Comparison of ENCODE assay signal across 8 cellular contexts in genomic region chr11:123741159-123741951, GRCh38. TPM values are rescaled to one million over a fixed set of nuclear protein-coding genes. Genes with fewer than 3 reads are reported as not detected.
DNase-seq lines count a peak whose midpoint lies in the region; ATAC-seq and TF ChIP-seq lines count a peak whose summit lies in the region.

ZNF202 (minus strand) TSS chr11:123741660; CDS start chr11:123730888, 10,772 bp downstream.

- no peaks in the 10 kb centered on the region for H3K27me3 ChIP-seq in testis

- peaks cover 51% of the 10 kb centered on the region for H3K4me1 Mint-ChIP-seq in activated naive CD4-positive, alpha-beta T cell treated with anti-CD3 and anti-CD28 coated beads, Interleukin-2, amount 50 U/mL, for 24 hours

- peak; percentile 19 for TF ChIP-seq CTCF in GM12864 (IDR thresholded peaks at IDR 0.05; ENCODE audit: low read depth, low read length, missing control alignments)
- TF ChIP-seq CTCF in omental fat pad (IDR thresholded peaks at IDR 0.05): no peak
- TF ChIP-seq CTCF in testis (IDR thresholded peaks at IDR 0.05): peak in 1 of 3 experiments; percentile 13

- 0% methylated on average over 9 to 65 of the region's 65 CpGs for WGBS in testis, 2 donors

- H3K4me3 ChIP-seq in GM12864 (ENCODE audit: low read depth, low read length) (peak within 1 kb of the TSS; percentile 82), testis (peak within 1 kb of the TSS; percentile 86 to 96)

- TF ChIP-seq POLR2A in testis (IDR thresholded peaks at IDR 0.05): peak; percentile 24

- intact Hi-C loops in testis (cut with DNase I; ENCODE audit: low total_unique reads): no loop called here

- no peaks in the 10 kb centered on the region for H3K9me3 ChIP-seq in testis

- H3K27me3 Mint-ChIP-seq in activated naive CD4-positive, alpha-beta T cell treated with anti-CD3 and anti-CD28 coated beads, Interleukin-2, amount 50 U/mL, for 24 hours: no peaks in the 10 kb centered on the region

- H3K27ac Mint-ChIP-seq in activated naive CD4-positive, alpha-beta T cell treated with anti-CD3 and anti-CD28 coated beads, Interleukin-2, amount 50 U/mL, for 24 hours: peak within 1 kb of the TSS; percentile 97

- H3K4me1 ChIP-seq in testis: peaks cover 17% of the 10 kb centered on the region

- DNase-seq in GM12864 (ENCODE audit: low read depth) (peak; percentile 69), NCI-H1092 treated with DMSO at 0.1 percent for 48 hours (lab: John Stamatoyannopoulos, UW) (peak; percentile 95), glomerular endothelial cell (ENCODE audit: extremely low read depth, low read depth, low spot score) (peak; percentile 42), omental fat pad (ENCODE audit: low spot score) (peak; percentile 77), testis (peak; percentile 96)

- ATAC-seq in HG02623 (IDR thresholded peaks at IDR 0.05; ENCODE audit: unreplicated experiment) (peak; percentile 98), SK-N-SH treated with all-trans-retinoic acid at 6 μM for 48 hours (peak; percentile 99), omental fat pad (ENCODE audit: low FRiP score) (peak; percentile 97)

- no peaks in the 10 kb centered on the region for H3K36me3 ChIP-seq in testis (ENCODE audit: low read depth, missing control alignments)

- H3K4me3 Mint-ChIP-seq in activated naive CD4-positive, alpha-beta T cell treated with anti-CD3 and anti-CD28 coated beads, Interleukin-2, amount 50 U/mL, for 24 hours: peak within 1 kb of the TSS; percentile 99

- peak within 1 kb of the TSS; percentile 85 to 89 for H3K27ac ChIP-seq in testis

- peaks cover 9% of the 10 kb centered on the region for H3K36me3 Mint-ChIP-seq in activated naive CD4-positive, alpha-beta T cell treated with anti-CD3 and anti-CD28 coated beads, Interleukin-2, amount 50 U/mL, for 24 hours

- no peaks in the 10 kb centered on the region for H3K9me3 Mint-ChIP-seq in activated naive CD4-positive, alpha-beta T cell treated with anti-CD3 and anti-CD28 coated beads, Interleukin-2, amount 50 U/mL, for 24 hours

TF ChIP-seq in SK-N-SH treated with all-trans-retinoic acid at 6 μM for 48 hours, 23 proteins besides CTCF, POLR2A, EP300 and RAD21:
- TF ChIP-seq ZNF8 (CRISPR knock-in tag; IDR thresholded peaks at IDR 0.05) (no peak), RARB (CRISPR knock-in tag; IDR thresholded peaks at IDR 0.05) (no peak), PATZ1 (CRISPR knock-in tag; IDR thresholded peaks at IDR 0.05; ENCODE audit: borderline replicate concordance) (no peak), BACH2 (CRISPR knock-in tag; IDR thresholded peaks at IDR 0.05; ENCODE audit: borderline replicate concordance) (no peak), ZNF565 (CRISPR knock-in tag; conservative IDR thresholded peaks at IDR 0.05; ENCODE audit: low read depth) (no peak), PPARA (CRISPR knock-in tag; IDR thresholded peaks at IDR 0.05; ENCODE audit: borderline replicate concordance) (no peak), OSR1 (CRISPR knock-in tag; IDR thresholded peaks at IDR 0.05) (no peak), POU6F1 (CRISPR knock-in tag; IDR thresholded peaks at IDR 0.05; ENCODE audit: borderline replicate concordance, low read depth) (no peak), TCF4 (CRISPR knock-in tag; IDR thresholded peaks at IDR 0.05; ENCODE audit: borderline replicate concordance) (no peak), SNAI2 (CRISPR knock-in tag; IDR thresholded peaks at IDR 0.05) (no peak), ZNF70 (CRISPR knock-in tag; IDR thresholded peaks at IDR 0.05) (no peak), TOX (CRISPR knock-in tag; IDR thresholded peaks at IDR 0.05; ENCODE audit: borderline replicate concordance) (no peak), ESRRG (CRISPR knock-in tag; IDR thresholded peaks at IDR 0.05) (no peak), ZFP30 (CRISPR knock-in tag; IDR thresholded peaks at IDR 0.05) (no peak), CSDC2 (CRISPR knock-in tag; IDR thresholded peaks at IDR 0.05) (no peak), GLIS3 (CRISPR knock-in tag; IDR thresholded peaks at IDR 0.05) (no peak), ZFP3 (CRISPR knock-in tag; IDR thresholded peaks at IDR 0.05) (no peak)

RNA-seq across cellular contexts. Expression of gene ZNF202, which starts in this region (rescaled TPM):
- total RNA-seq in glomerular endothelial cell (6.9 and 7.3 TPM in 2 replicates), omental fat pad (10 to 100 TPM in 1 of 4 donors, 1 to 10 TPM in 3; 4.1 to 12.6 (median 7.9) TPM), testis (10 to 100 TPM; 24.4 to 25.5 TPM)
- 30.7 TPM for polyA plus RNA-seq in testis (ENCODE audit: insufficient read depth, low read depth, low replicate concordance)

Comparison
In these comparisons a context has a peak if more than half of its experiments do, and no peak if none do; other contexts are left out.
1. Peak in every context shown above with its lines: DNase-seq, ATAC-seq, H3K4me3 ChIP-seq and H3K27ac ChIP-seq.
2. DNase-seq: peak in every context shown above with its lines; median percentile 96 in testis; 95 in NCI-H1092 treated with DMSO at 0.1 percent for 48 hours; 77 in omental fat pad; 69 in GM12864; 42 in glomerular endothelial cell.